18 cellular contexts compared by ENCODE assay signal in the genomic region with DNA sequence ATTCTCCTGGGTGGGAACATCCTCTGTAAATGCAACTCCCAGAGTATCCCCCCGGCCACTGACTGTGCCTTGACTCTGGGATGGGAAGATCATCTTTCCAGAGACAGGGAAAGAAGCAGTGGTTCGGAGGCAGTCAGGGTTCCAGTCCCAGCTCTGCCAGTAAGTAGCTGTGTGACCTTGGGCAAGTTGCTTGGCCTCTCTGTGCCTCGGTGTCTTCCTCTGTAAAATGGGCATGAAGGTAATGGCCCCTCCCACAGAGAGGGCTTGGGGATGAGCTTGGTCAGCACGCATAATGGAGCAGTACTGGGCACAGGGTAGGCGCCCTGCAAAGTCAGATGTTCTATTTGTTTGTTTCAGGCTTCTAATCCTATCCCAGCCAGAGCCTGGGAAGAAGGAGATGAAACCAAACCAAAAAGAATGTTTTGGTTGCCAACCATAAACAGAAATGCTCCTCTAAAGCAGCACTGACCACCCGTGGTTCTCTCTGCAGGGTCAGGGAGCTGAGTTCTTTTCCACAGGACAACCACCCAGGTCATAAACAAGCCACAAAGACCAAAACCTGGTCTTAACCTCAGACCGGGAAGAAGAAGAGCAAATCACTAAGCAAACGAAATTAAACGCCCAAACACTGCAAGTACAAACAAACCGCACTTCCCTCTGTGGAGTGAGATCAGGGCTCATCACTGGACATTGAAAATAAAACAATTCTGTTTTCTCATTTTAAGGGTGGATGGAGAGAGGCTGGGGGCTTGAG.
"Had no signal": no experiment of that assay in that cellular context is flagged by ENCODE, and none has a peak within 500 bp of the region (broad histone marks: within the 10 kb centered on the region; RNA-seq: fewer than 3 reads in every experiment).

No MANE protein-coding gene starts in this region.

- ATAC-seq: activated CD8-positive, alpha-beta T cell treated with anti-CD3 and anti-CD28 coated beads for 36 hours; heart left ventricle; left lobe of liver; naive thymus-derived CD8-positive, alpha-beta T cell; psoas muscle had no signal

- H3K36me3 Mint-ChIP-seq: naive thymus-derived CD8-positive, alpha-beta T cell had no signal

- H3K4me3 ChIP-seq: heart left ventricle, psoas muscle, sigmoid colon, transverse colon had no signal

- H3K4me3 Mint-ChIP-seq: activated CD8-positive, alpha-beta T cell treated with anti-CD3 and anti-CD28 coated beads for 36 hours; naive thymus-derived CD8-positive, alpha-beta T cell had no signal

- H3K27ac Mint-ChIP-seq: activated CD8-positive, alpha-beta T cell treated with anti-CD3 and anti-CD28 coated beads for 36 hours; naive thymus-derived CD8-positive, alpha-beta T cell had no signal

- H3K9me3 Mint-ChIP-seq: activated CD8-positive, alpha-beta T cell treated with anti-CD3 and anti-CD28 coated beads for 36 hours; naive thymus-derived CD8-positive, alpha-beta T cell had no signal

- DNase-seq: activated CD4-positive, alpha-beta T cell treated with anti-CD3 and anti-CD28 coated beads for 1 hour; activated CD8-positive, alpha-beta memory T cell treated with anti-CD3 and anti-CD28 coated beads, Interleukin-2, amount 50 U/mL, for 4 hours; activated CD8-positive, alpha-beta T cell treated with anti-CD3 and anti-CD28 coated beads for 36 hours; activated naive CD4-positive, alpha-beta T cell treated with Interleukin-2 at 50 U/mL for 16 hours; caudate nucleus; cortex of kidney; effector CD8-positive, alpha-beta T cell; heart left ventricle; mammary epithelial cell; naive thymus-derived CD8-positive, alpha-beta T cell; nucleus accumbens; psoas muscle; sigmoid colon; stimulated activated CD4-positive, alpha-beta T cell treated with anti-CD3 and anti-CD28 coated beads, Interleukin-12 subunit alpha, Interleukin-12 subunit beta, amount 100 ng/mL, for 4 hours; stimulated activated naive CD4-positive, alpha-beta T cell; substantia nigra; transverse colon had no signal
